ENCODE assay signal across 1 cellular context in the genomic region with DNA sequence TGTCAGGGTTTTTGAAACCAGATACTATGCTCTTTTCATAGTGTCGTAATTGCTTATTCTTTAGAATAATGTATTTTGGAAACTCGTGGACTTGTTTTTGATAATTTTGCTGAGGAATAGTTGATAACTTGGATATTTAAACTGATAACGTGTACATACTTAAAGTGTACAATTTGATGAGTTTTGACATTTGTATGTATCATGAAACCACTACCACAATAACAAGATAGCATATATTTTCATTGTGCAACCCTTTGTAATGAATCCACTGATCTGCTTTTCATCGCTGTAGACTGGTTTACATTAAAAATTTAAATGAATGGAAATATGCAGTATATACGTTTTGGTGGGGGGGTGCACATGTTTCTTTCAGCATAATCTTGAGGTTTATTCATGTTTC.
TF ChIP-seq lines count a peak whose summit lies in the region.

No MANE protein-coding gene starts in this region.

TF ChIP-seq in IMR-90, 13 proteins besides CTCF, POLR2A, EP300 and RAD21:
- TF ChIP-seq RFX5 (IDR thresholded peaks at IDR 0.05; ENCODE audit: low read depth, low read length): no peak
- no peak for TF ChIP-seq SMC3 (IDR thresholded peaks at IDR 0.05; ENCODE audit: low read depth, low read length)
- TF ChIP-seq CEBPB (IDR thresholded peaks at IDR 0.05; ENCODE audit: low read depth, low read length): peak; percentile 52
- TF ChIP-seq RCOR1 (IDR thresholded peaks at IDR 0.05; ENCODE audit: insufficient replicate concordance, low read length): no peak
- TF ChIP-seq, protein P1, sequence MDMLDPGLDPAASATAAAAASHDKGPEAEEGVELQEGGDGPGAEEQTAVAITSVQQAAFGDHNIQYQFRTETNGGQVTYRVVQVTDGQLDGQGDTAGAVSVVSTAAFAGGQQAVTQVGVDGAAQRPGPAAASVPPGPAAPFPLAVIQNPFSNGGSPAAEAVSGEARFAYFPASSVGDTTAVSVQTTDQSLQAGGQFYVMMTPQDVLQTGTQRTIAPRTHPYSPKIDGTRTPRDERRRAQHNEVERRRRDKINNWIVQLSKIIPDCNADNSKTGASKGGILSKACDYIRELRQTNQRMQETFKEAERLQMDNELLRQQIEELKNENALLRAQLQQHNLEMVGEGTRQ (IDR thresholded peaks at IDR 0.05; ENCODE audit: low read depth, low read length): no peak
TF ChIP-seq in IMR-90: peak in this region for 1.
